13 cellular contexts compared by ENCODE assay signal in genomic region chr6:29709178-29709576, GRCh38. TPM values are rescaled to one million over a fixed set of nuclear protein-coding genes. Genes with fewer than 3 reads are reported as not detected.
DNase-seq lines count a peak whose midpoint lies in the region; ATAC-seq and TF ChIP-seq lines count a peak whose summit lies in the region.
"Had no signal": no experiment of that assay in that cellular context is flagged by ENCODE, and none has a peak within 500 bp of the region (broad histone marks: within the 10 kb centered on the region; RNA-seq: fewer than 3 reads in every experiment).

No MANE protein-coding gene starts in this region.

- H3K27me3 ChIP-seq in CD8-positive, alpha-beta T cell (ENCODE audit: insufficient read depth, low read length) = no peaks in the 10 kb centered on the region
- H3K27me3 ChIP-seq in naive thymus-derived CD4-positive, alpha-beta T cell (ENCODE audit: control insufficient read depth in 2 of 2, insufficient read depth in 2 of 2, low read length in 2 of 2) = no peaks in the 10 kb centered on the region

- no peaks in the 10 kb centered on the region for H3K36me3 Mint-ChIP-seq in CD8-positive, alpha-beta T cell
- no peaks in the 10 kb centered on the region for H3K36me3 Mint-ChIP-seq in activated T-cell treated with anti-CD3 and anti-CD28 coated beads, Interleukin-2, amount 50 U/mL, for 4 hours (ENCODE audit: insufficient read depth)
- H3K36me3 Mint-ChIP-seq in naive thymus-derived CD4-positive, alpha-beta T cell = peaks cover 0 to 2% (median 0%) of the 10 kb centered on the region in 5 donors

- no peaks in the 10 kb centered on the region for H3K36me3 ChIP-seq in CD8-positive, alpha-beta T cell (ENCODE audit: insufficient read depth, low read length)
- no peaks in the 10 kb centered on the region for H3K36me3 ChIP-seq in naive thymus-derived CD4-positive, alpha-beta T cell (ENCODE audit: control insufficient read depth in 2 of 3, insufficient read depth in 3 of 3, low read length in 3 of 3)

- H3K4me1 ChIP-seq in CD8-positive, alpha-beta T cell (ENCODE audit: insufficient read depth, low read length) = peaks cover 83% of the 10 kb centered on the region
- H3K4me1 ChIP-seq in naive thymus-derived CD4-positive, alpha-beta T cell (ENCODE audit: control insufficient read depth in 2 of 2, insufficient read depth in 2 of 2, low read length in 2 of 2) = peaks cover 54 to 85% of the 10 kb centered on the region in 2 donors

- POLR2A ChIA-PET in CD8-positive, alpha-beta T cell (lab: Charles Lee) = interaction anchor here (0.6 to 3.0 kb wide), 13 partner anchors 8 to 821 kb away, joined by 3 to 20 read pairs (median 5); partner anchors contain the start of gene PPP1R11
- POLR2A ChIA-PET in naive thymus-derived CD4-positive, alpha-beta T cell (lab: Charles Lee) = interaction anchor here (0.7 to 5.8 kb wide), 10 partner anchors 10 to 256 kb away, joined by 3 to 46 read pairs (median 4); partner anchors contain the start of gene HLA-F

- H3K4me3 Mint-ChIP-seq in CD8-positive, alpha-beta T cell = peak overlapping the region; percentile 81
- peak overlapping the region; percentile 74 for H3K4me3 Mint-ChIP-seq in activated T-cell treated with anti-CD3 and anti-CD28 coated beads, Interleukin-2, amount 50 U/mL, for 4 hours
- peak overlapping the region; percentile 74 to 90 (median 82) for H3K4me3 Mint-ChIP-seq in naive thymus-derived CD4-positive, alpha-beta T cell

- ATAC-seq in CD8-positive, alpha-beta T cell = peak; percentile 2
- peak; percentile 34 for ATAC-seq in GM21423 (IDR thresholded peaks at IDR 0.05; ENCODE audit: unreplicated experiment)
- peak; percentile 13 to 14 for ATAC-seq in activated T-cell treated with anti-CD3 and anti-CD28 coated beads, Interleukin-2, amount 50 U/mL, for 4 hours
- ATAC-seq in naive thymus-derived CD4-positive, alpha-beta T cell = no peak
- ATAC-seq in GM21717 (IDR thresholded peaks at IDR 0.05; ENCODE audit: unreplicated experiment) = no peak
- ATAC-seq: Panc1 had no signal

- TF ChIP-seq CTCF in CD8-positive, alpha-beta T cell (IDR thresholded peaks at IDR 0.05) = no peak

- H3K9me3 Mint-ChIP-seq in CD8-positive, alpha-beta T cell = no peaks in the 10 kb centered on the region
- H3K9me3 Mint-ChIP-seq in activated T-cell treated with anti-CD3 and anti-CD28 coated beads, Interleukin-2, amount 50 U/mL, for 4 hours = no peaks in the 10 kb centered on the region
- H3K9me3 Mint-ChIP-seq in naive thymus-derived CD4-positive, alpha-beta T cell = peaks cover 0 to 3% (median 0%) of the 10 kb centered on the region in 11 donors

- CTCF ChIA-PET in CD8-positive, alpha-beta T cell (lab: Charles Lee) = interaction anchor here (0.6 to 4.3 kb wide), 13 partner anchors 12 to 1543 kb away, joined by 3 to 34 read pairs (median 4); no protein-coding TSS in a partner anchor
- CTCF ChIA-PET in naive thymus-derived CD4-positive, alpha-beta T cell (lab: Charles Lee) = interaction anchor here (0.9 to 2.8 kb wide), 10 partner anchors 8 to 59 kb away, joined by 3 to 22 read pairs (median 8); partner anchors contain the start of gene HLA-F

- H3K4me1 Mint-ChIP-seq in CD8-positive, alpha-beta T cell (ENCODE audit: low read depth) = peaks cover 84% of the 10 kb centered on the region
- peaks cover 71% of the 10 kb centered on the region for H3K4me1 Mint-ChIP-seq in activated T-cell treated with anti-CD3 and anti-CD28 coated beads, Interleukin-2, amount 50 U/mL, for 4 hours (ENCODE audit: low read depth)
- peaks cover 23 to 87% (median 86%) of the 10 kb centered on the region in 7 donors for H3K4me1 Mint-ChIP-seq in naive thymus-derived CD4-positive, alpha-beta T cell

- no peak for DNase-seq in CD8-positive, alpha-beta T cell
- DNase-seq in activated T-cell treated with anti-CD3 and anti-CD28 coated beads, Interleukin-2, amount 50 U/mL, for 4 hours = no peak
- no peak for DNase-seq in naive thymus-derived CD4-positive, alpha-beta T cell
- DNase-seq in C1 segment of cervical spinal cord (lab: John Stamatoyannopoulos, UW) (no peak), kidney tubule cell (ENCODE audit: low spot score) (no peak)
- DNase-seq: H7, NCI-H2227 treated with DMSO at 0.1 percent for 48 hours had no signal

- peak overlapping the region; percentile 48 for H3K27ac ChIP-seq in CD8-positive, alpha-beta T cell (ENCODE audit: low read depth, low read length)
- H3K27ac ChIP-seq in naive thymus-derived CD4-positive, alpha-beta T cell (ENCODE audit: low read depth, low read length) = peak overlapping the region; percentile 62

- no peaks in the 10 kb centered on the region for H3K27me3 Mint-ChIP-seq in CD8-positive, alpha-beta T cell (ENCODE audit: low read depth)
- H3K27me3 Mint-ChIP-seq in activated T-cell treated with anti-CD3 and anti-CD28 coated beads, Interleukin-2, amount 50 U/mL, for 4 hours (ENCODE audit: low read depth) = no peaks in the 10 kb centered on the region
- peaks cover 0 to 10% (median 0%) of the 10 kb centered on the region in 5 donors for H3K27me3 Mint-ChIP-seq in naive thymus-derived CD4-positive, alpha-beta T cell

- no peaks in the 10 kb centered on the region for H3K9me3 ChIP-seq in CD8-positive, alpha-beta T cell (ENCODE audit: low read length)
- no peaks in the 10 kb centered on the region for H3K9me3 ChIP-seq in naive thymus-derived CD4-positive, alpha-beta T cell (ENCODE audit: control insufficient read depth in 2 of 3, low read length in 3 of 3)

- H3K4me3 ChIP-seq in CD8-positive, alpha-beta T cell (ENCODE audit: low read depth, low read length) = peak overlapping the region; percentile 50
- H3K4me3 ChIP-seq in naive thymus-derived CD4-positive, alpha-beta T cell (ENCODE audit: low read length) = peak overlapping the region; percentile 55

- intact Hi-C loops in CD8-positive, alpha-beta T cell (cut with DNase I, micrococcal nuclease) = loop anchor here (5.0 kb wide), 3 partner anchors 57 to 238 kb away; no protein-coding TSS in a partner anchor
- intact Hi-C loops in naive thymus-derived CD4-positive, alpha-beta T cell (cut with micrococcal nuclease) = loop anchor here (5.0 kb wide), 2 partner anchors 57 to 258 kb away; no protein-coding TSS in a partner anchor

- peak overlapping the region; percentile 84 for H3K27ac Mint-ChIP-seq in CD8-positive, alpha-beta T cell
- peak overlapping the region; percentile 65 to 99 (median 86) for H3K27ac Mint-ChIP-seq in naive thymus-derived CD4-positive, alpha-beta T cell

RNA-seq across cellular contexts. Expression of gene HLA-F, which starts 14.1 kb away (rescaled TPM):
- total RNA-seq in CD8-positive, alpha-beta T cell = 100 to 1,000 TPM; 378 to 382 TPM
- 100 to 1,000 TPM; 185 to 341 (median 228) TPM for total RNA-seq in activated T-cell treated with anti-CD3 and anti-CD28 coated beads, Interleukin-2, amount 50 U/mL, for 4 hours
- total RNA-seq in naive thymus-derived CD4-positive, alpha-beta T cell = 100 to 1,000 TPM; 502 to 678 (median 522) TPM
- 100 to 1,000 TPM; 348 to 498 TPM for polyA plus RNA-seq in naive thymus-derived CD4-positive, alpha-beta T cell

RNA-seq across cellular contexts. Expression of gene ZFP57, which starts 28.2 kb away (rescaled TPM):
- total RNA-seq in CD8-positive, alpha-beta T cell = not detected
- not detected for total RNA-seq in activated T-cell treated with anti-CD3 and anti-CD28 coated beads, Interleukin-2, amount 50 U/mL, for 4 hours
- total RNA-seq in naive thymus-derived CD4-positive, alpha-beta T cell = 1 to 10 TPM in 2 of 5 experiments, not detected in 3; 1.7 to 2.3 TPM
- polyA plus RNA-seq in naive thymus-derived CD4-positive, alpha-beta T cell = 1 to 10 TPM in 1 of 2 donors, not detected in 1; 3.3 TPM
- total RNA-seq: HT-29, sciatic nerve, temporal lobe had no signal

RNA-seq across cellular contexts. Expression of gene MOG, which starts 52.3 kb away (rescaled TPM):
- total RNA-seq in CD8-positive, alpha-beta T cell = not detected
- total RNA-seq in activated T-cell treated with anti-CD3 and anti-CD28 coated beads, Interleukin-2, amount 50 U/mL, for 4 hours = not detected
- not detected for total RNA-seq in naive thymus-derived CD4-positive, alpha-beta T cell
- polyA plus RNA-seq in naive thymus-derived CD4-positive, alpha-beta T cell = not detected
- total RNA-seq: HT-29, sciatic nerve had no signal

Comparison
In these comparisons a context has a peak if more than half of its experiments do, and no peak if none do; other contexts are left out.
1. ATAC-seq: peak in CD8-positive, alpha-beta T cell (single experiment), GM21423 (single experiment) and activated T-cell treated with anti-CD3 and anti-CD28 coated beads, Interleukin-2, amount 50 U/mL, for 4 hours (2 of 2); none in naive thymus-derived CD4-positive, alpha-beta T cell (single experiment) and GM21717 (single experiment).
2. Peak in every context shown above with its lines, with median percentiles within 50 percentile points of each other: H3K4me3 Mint-ChIP-seq.